Comparison of ENCODE assay signal across 1 cellular context in the genomic region with DNA sequence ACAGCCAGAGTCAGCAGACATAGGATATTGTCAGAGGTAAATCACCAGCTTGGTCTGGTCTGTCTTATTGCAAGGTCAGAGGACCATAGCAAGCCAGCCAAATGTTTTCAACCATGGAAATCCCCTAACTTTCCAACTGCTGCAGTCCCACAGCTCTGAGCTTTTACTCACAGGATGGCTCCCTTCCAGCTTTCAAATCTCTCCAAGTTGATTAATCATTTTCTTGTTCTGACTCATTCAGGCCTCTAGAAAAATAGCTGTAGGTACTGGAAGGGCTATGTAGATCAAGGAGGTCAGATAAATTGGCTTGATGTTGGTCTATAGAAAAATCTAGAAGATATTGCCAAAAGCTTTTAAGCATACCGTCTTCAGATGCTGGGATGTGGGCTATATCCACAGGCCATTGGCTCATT.
TF ChIP-seq lines count a peak whose summit lies in the region.

No MANE protein-coding gene starts in this region.

TF ChIP-seq in GM12878, 131 proteins besides CTCF, POLR2A, EP300 and RAD21 (continued from another document and continues in another):
- no peak for TF ChIP-seq ZBTB11 (CRISPR knock-in tag; IDR thresholded peaks at IDR 0.05)
- no peak for TF ChIP-seq SIX5 (IDR thresholded peaks at IDR 0.05; ENCODE audit: low read depth, low read length, severe bottlenecking)
- TF ChIP-seq PKNOX1 (IDR thresholded peaks at IDR 0.05), result peak; percentile 70
- TF ChIP-seq STAT1 (conservative IDR thresholded peaks at IDR 0.05), result no peak
- peak; percentile 93 for TF ChIP-seq JUND (IDR thresholded peaks at IDR 0.05; ENCODE audit: low read depth, low read length)
- peak; percentile 72 for TF ChIP-seq PBX3 (IDR thresholded peaks at IDR 0.05; ENCODE audit: insufficient replicate concordance, low read depth, low read length)
- TF ChIP-seq HDAC2 (IDR thresholded peaks at IDR 0.05), result no peak
- no peak for TF ChIP-seq KLF5 (IDR thresholded peaks at IDR 0.05; ENCODE audit: partially characterized antibody)
- no peak for TF ChIP-seq HDAC6 (IDR thresholded peaks at IDR 0.05; ENCODE audit: unreplicated experiment)
- TF ChIP-seq RAD51 (IDR thresholded peaks at IDR 0.05), result peak; percentile 30; the same call in 1 of the 2 replicates
- TF ChIP-seq, protein P1, sequence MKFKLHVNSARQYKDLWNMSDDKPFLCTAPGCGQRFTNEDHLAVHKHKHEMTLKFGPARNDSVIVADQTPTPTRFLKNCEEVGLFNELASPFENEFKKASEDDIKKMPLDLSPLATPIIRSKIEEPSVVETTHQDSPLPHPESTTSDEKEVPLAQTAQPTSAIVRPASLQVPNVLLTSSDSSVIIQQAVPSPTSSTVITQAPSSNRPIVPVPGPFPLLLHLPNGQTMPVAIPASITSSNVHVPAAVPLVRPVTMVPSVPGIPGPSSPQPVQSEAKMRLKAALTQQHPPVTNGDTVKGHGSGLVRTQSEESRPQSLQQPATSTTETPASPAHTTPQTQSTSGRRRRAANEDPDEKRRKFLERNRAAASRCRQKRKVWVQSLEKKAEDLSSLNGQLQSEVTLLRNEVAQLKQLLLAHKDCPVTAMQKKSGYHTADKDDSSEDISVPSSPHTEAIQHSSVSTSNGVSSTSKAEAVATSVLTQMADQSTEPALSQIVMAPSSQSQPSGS (IDR thresholded peaks at IDR 0.05; ENCODE audit: low read length), result peak; percentile 93
- TF ChIP-seq NFIC (IDR thresholded peaks at IDR 0.05; ENCODE audit: low read depth, low read length), result peak; percentile 97
- no peak for TF ChIP-seq CHD1 (IDR thresholded peaks at IDR 0.05; ENCODE audit: low read depth, low read length)
- TF ChIP-seq EZH2 (IDR thresholded peaks at IDR 0.05; ENCODE audit: borderline replicate concordance, control insufficient read depth, low read depth, low read length), result no peak
- TF ChIP-seq BACH1 (IDR thresholded peaks at IDR 0.05; ENCODE audit: borderline replicate concordance), result peak; percentile 46; the same call in 1 of the 2 replicates
- peak; percentile 72; the same call in 1 of the 2 replicates for TF ChIP-seq ZBED1 (IDR thresholded peaks at IDR 0.05; ENCODE audit: borderline replicate concordance)
- TF ChIP-seq SP1 (IDR thresholded peaks at IDR 0.05; ENCODE audit: low read depth, low read length), result peak; percentile 27
- no peak for TF ChIP-seq MYC (IDR thresholded peaks at IDR 0.05; ENCODE audit: insufficient read depth, insufficient read length, insufficient replicate concordance, low read length, severe bottlenecking)
- no peak for TF ChIP-seq YY1 (IDR thresholded peaks at IDR 0.05; ENCODE audit: low read depth, low read length)
- TF ChIP-seq ZNF384 (IDR thresholded peaks at IDR 0.05; ENCODE audit: borderline replicate concordance, low read depth, low read length), result no peak
- TF ChIP-seq GABPA (IDR thresholded peaks at IDR 0.05; ENCODE audit: low read depth), result 0 out of 2 replicates have a peak, but pooled peaks have one; percentile 26
- peak; percentile 97 for TF ChIP-seq JUNB (IDR thresholded peaks at IDR 0.05)
- peak; percentile 98 for TF ChIP-seq IKZF1 (conservative IDR thresholded peaks at IDR 0.05)
- no peak for TF ChIP-seq LARP7 (IDR thresholded peaks at IDR 0.05)
- 0 out of 2 replicates have a peak, but pooled peaks have one; percentile 39 for TF ChIP-seq TBL1XR1 (IDR thresholded peaks at IDR 0.05; ENCODE audit: low read depth, low read length)
- no peak for TF ChIP-seq FOS (IDR thresholded peaks at IDR 0.05; ENCODE audit: borderline replicate concordance, extremely low read depth, insufficient read length)
- TF ChIP-seq CEBPB (IDR thresholded peaks at IDR 0.05; ENCODE audit: borderline replicate concordance in 1 of 2, low read depth in 2 of 2, low read length in 2 of 2), result 0 out of 4 replicates have a peak, but pooled peaks of 1 of the 2 experiments have one; percentile 68
- TF ChIP-seq, protein P2, sequence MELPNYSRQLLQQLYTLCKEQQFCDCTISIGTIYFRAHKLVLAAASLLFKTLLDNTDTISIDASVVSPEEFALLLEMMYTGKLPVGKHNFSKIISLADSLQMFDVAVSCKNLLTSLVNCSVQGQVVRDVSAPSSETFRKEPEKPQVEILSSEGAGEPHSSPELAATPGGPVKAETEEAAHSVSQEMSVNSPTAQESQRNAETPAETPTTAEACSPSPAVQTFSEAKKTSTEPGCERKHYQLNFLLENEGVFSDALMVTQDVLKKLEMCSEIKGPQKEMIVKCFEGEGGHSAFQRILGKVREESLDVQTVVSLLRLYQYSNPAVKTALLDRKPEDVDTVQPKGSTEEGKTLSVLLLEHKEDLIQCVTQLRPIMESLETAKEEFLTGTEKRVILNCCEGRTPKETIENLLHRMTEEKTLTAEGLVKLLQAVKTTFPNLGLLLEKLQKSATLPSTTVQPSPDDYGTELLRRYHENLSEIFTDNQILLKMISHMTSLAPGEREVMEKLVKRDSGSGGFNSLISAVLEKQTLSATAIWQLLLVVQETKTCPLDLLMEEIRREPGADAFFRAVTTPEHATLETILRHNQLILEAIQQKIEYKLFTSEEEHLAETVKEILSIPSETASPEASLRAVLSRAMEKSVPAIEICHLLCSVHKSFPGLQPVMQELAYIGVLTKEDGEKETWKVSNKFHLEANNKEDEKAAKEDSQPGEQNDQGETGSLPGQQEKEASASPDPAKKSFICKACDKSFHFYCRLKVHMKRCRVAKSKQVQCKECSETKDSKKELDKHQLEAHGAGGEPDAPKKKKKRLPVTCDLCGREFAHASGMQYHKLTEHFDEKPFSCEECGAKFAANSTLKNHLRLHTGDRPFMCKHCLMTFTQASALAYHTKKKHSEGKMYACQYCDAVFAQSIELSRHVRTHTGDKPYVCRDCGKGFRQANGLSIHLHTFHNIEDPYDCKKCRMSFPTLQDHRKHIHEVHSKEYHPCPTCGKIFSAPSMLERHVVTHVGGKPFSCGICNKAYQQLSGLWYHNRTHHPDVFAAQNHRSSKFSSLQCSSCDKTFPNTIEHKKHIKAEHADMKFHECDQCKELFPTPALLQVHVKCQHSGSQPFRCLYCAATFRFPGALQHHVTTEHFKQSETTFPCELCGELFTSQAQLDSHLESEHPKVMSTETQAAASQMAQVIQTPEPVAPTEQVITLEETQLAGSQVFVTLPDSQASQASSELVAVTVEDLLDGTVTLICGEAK (IDR thresholded peaks at IDR 0.05; ENCODE audit: borderline replicate concordance), result no peak
- peak; percentile 98 for TF ChIP-seq EED (IDR thresholded peaks at IDR 0.05; ENCODE audit: low read depth)
- no peak for TF ChIP-seq ZNF592 (IDR thresholded peaks at IDR 0.05)
- peak; percentile 99 for TF ChIP-seq RELA (IDR thresholded peaks at IDR 0.05; ENCODE audit: borderline replicate concordance, partially characterized antibody)
- peak; percentile 97 for TF ChIP-seq DPF2 (IDR thresholded peaks at IDR 0.05)
- peak; percentile 46; the same call in 1 of the 2 replicates for TF ChIP-seq MLLT1 (IDR thresholded peaks at IDR 0.05)
- peak; percentile 95 for TF ChIP-seq IRF4 (IDR thresholded peaks at IDR 0.05; ENCODE audit: low read depth, low read length)
- peak; percentile 89 for TF ChIP-seq MTA2 (IDR thresholded peaks at IDR 0.05; ENCODE audit: low read depth)
- no peak for TF ChIP-seq ZNF217 (IDR thresholded peaks at IDR 0.05)
- peak; percentile 39 to 60; a peak in 1 of 4 replicates for TF ChIP-seq BHLHE40 (IDR thresholded peaks at IDR 0.05; ENCODE audit: borderline replicate concordance in 1 of 2, low read depth in 2 of 2, low read length in 1 of 2)
- TF ChIP-seq NRF1 (conservative IDR thresholded peaks at IDR 0.05; ENCODE audit: low read depth, low read length), result no peak
- TF ChIP-seq, protein P3, sequence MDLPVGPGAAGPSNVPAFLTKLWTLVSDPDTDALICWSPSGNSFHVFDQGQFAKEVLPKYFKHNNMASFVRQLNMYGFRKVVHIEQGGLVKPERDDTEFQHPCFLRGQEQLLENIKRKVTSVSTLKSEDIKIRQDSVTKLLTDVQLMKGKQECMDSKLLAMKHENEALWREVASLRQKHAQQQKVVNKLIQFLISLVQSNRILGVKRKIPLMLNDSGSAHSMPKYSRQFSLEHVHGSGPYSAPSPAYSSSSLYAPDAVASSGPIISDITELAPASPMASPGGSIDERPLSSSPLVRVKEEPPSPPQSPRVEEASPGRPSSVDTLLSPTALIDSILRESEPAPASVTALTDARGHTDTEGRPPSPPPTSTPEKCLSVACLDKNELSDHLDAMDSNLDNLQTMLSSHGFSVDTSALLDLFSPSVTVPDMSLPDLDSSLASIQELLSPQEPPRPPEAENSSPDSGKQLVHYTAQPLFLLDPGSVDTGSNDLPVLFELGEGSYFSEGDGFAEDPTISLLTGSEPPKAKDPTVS (IDR thresholded peaks at IDR 0.05; ENCODE audit: low read depth, low read length), result peak; percentile 89
- TF ChIP-seq MXI1 (IDR thresholded peaks at IDR 0.05; ENCODE audit: low read depth, low read length), result no peak
- TF ChIP-seq GATAD2B (conservative IDR thresholded peaks at IDR 0.05; ENCODE audit: low read depth), result peak; percentile 78
